8 cellular contexts compared by ENCODE assay signal in the genomic region with DNA sequence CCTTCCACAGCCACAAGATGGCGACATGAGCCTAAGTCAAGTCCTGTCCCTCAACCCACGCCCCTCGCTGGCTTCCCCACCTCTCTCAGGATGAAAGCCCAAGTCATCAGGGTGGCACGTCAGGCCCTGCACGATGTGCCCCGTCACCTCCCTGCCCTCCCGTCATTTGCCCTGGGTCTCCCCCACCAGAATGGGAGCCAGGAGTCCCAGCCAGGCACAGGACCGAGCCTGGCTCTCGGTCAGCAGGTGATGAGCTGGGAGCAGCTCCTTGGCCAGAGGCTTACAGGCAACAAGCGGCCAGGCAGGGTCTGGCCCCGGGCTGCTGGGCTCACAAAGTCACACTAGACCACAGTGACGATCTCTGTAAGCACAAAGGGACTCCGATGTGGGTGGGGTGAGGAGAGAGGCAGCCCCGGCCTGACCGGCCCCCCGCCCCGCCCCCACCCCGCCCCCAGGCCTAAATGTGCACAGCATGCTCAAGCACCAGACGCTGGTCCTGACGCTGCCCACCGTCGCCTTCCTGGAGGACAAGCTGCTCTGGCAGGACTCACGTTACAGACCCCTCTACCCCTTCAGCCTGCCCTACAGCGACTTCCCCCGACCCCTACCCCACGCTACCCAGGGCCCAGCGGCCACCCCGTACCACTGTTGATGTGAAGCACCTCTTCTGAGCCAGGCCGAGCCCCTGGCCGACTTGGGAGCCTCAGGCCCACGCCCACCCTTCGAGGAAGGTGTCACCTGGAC. TPM values are rescaled to one million over a fixed set of nuclear protein-coding genes. Genes with fewer than 3 reads are reported as not detected.
DNase-seq lines count a peak whose midpoint lies in the region; ATAC-seq and TF ChIP-seq lines count a peak whose summit lies in the region.

No MANE protein-coding gene starts in this region.

- H3K27me3 Mint-ChIP-seq in activated T-helper 17 cell treated with anti-CD3 and anti-CD28 coated beads, Interleukin-2, amount 50 U/mL, for 72 hours = no peaks in the 10 kb centered on the region

- H2AFZ ChIP-seq in osteoblast (ENCODE audit: low read length) = no peak overlapping the region

- peak overlapping the region; percentile 94 for H3K27ac Mint-ChIP-seq in activated T-helper 17 cell treated with anti-CD3 and anti-CD28 coated beads, Interleukin-2, amount 50 U/mL, for 72 hours

- no peak for TF ChIP-seq POLR2A in testis (IDR thresholded peaks at IDR 0.05)

- no peak overlapping the region for H3K4me2 ChIP-seq in osteoblast (ENCODE audit: insufficient read depth, low read length)

- peaks cover 57% of the 10 kb centered on the region for H3K36me3 Mint-ChIP-seq in activated T-helper 17 cell treated with anti-CD3 and anti-CD28 coated beads, Interleukin-2, amount 50 U/mL, for 72 hours (ENCODE audit: low read depth)

- intact Hi-C loops in testis (cut with DNase I; ENCODE audit: low total_unique reads) = loop anchor here (5.0 kb wide), 1 partner anchor 133 kb away; no protein-coding TSS in a partner anchor

- H3K4me3 ChIP-seq in LNCaP clone FGC (ENCODE audit: low read depth, low read length) = no peak overlapping the region
- H3K4me3 ChIP-seq in osteoblast (ENCODE audit: insufficient read depth, low read length) = no peak overlapping the region
- H3K4me3 ChIP-seq in testis = no peak overlapping the region

- 67 to 76% methylated on average over 17 to 30 of the region's 32 CpGs for WGBS in testis, 2 donors

- DNase-seq in DMS114 treated with DMSO at 0.1 percent for 48 hours (lab: John Stamatoyannopoulos, UW; ENCODE audit: unreplicated experiment) (peak; percentile 67), LNCaP clone FGC (ENCODE audit: low read depth) (peak; percentile 63), SHP77 (lab: John Stamatoyannopoulos, UW) (peak; percentile 81 to 83), foreskin melanocyte (peak; percentile 53), osteoblast (ENCODE audit: insufficient read length, low spot score, missing footprints) (peak; percentile 88), testis (peak; percentile 93), 8988T (no peak)

- peak; percentile 80 for ATAC-seq in activated T-helper 17 cell treated with anti-CD3 and anti-CD28 coated beads, Interleukin-2, amount 50 U/mL, for 72 hours (replicated peaks)

- TF ChIP-seq CTCF in LNCaP clone FGC (IDR thresholded peaks at IDR 0.05; ENCODE audit: control insufficient read depth, extremely low read depth, insufficient read depth) (peak; percentile 71), osteoblast (IDR thresholded peaks at IDR 0.05; ENCODE audit: extremely low read depth, low read depth, low read length) (peak; percentile 76), testis (IDR thresholded peaks at IDR 0.05) (peak in 2 of 3 experiments; percentile 34 to 61)

- no peaks in the 10 kb centered on the region for H4K20me1 ChIP-seq in osteoblast (ENCODE audit: insufficient read depth, low read length)

- no peaks in the 10 kb centered on the region for H3K9me3 ChIP-seq in osteoblast (ENCODE audit: low read depth, low read length)
- no peaks in the 10 kb centered on the region for H3K9me3 ChIP-seq in testis

- H3K4me1 Mint-ChIP-seq in activated T-helper 17 cell treated with anti-CD3 and anti-CD28 coated beads, Interleukin-2, amount 50 U/mL, for 72 hours = peaks cover 5% of the 10 kb centered on the region

- peak overlapping the region; percentile 84 for H3K4me3 Mint-ChIP-seq in activated T-helper 17 cell treated with anti-CD3 and anti-CD28 coated beads, Interleukin-2, amount 50 U/mL, for 72 hours

- H3K36me3 ChIP-seq in osteoblast (ENCODE audit: insufficient read depth, low read length) (peaks cover 33% of the 10 kb centered on the region), testis (ENCODE audit: low read depth, missing control alignments) (no peaks in the 10 kb centered on the region)

- H3K27me3 ChIP-seq in osteoblast (ENCODE audit: insufficient read depth, low read length) = no peaks in the 10 kb centered on the region
- no peaks in the 10 kb centered on the region for H3K27me3 ChIP-seq in testis

- H3K27ac ChIP-seq in osteoblast (ENCODE audit: low read depth, low read length) = no peak overlapping the region
- no peak overlapping the region for H3K27ac ChIP-seq in testis

- H3K9me3 Mint-ChIP-seq in activated T-helper 17 cell treated with anti-CD3 and anti-CD28 coated beads, Interleukin-2, amount 50 U/mL, for 72 hours = no peaks in the 10 kb centered on the region

- peaks cover 2% of the 10 kb centered on the region for H3K79me2 ChIP-seq in osteoblast (ENCODE audit: insufficient read depth, low read length)

- no peaks in the 10 kb centered on the region for H3K4me1 ChIP-seq in osteoblast (ENCODE audit: insufficient read depth, low read length)
- no peaks in the 10 kb centered on the region for H3K4me1 ChIP-seq in testis

RNA-seq across cellular contexts. Expression of a gene that starts 7.3 kb away (rescaled TPM):
- 100 to 1,000 TPM in 1 of 2 donors, 10 to 100 TPM in 1; 61.1 to 142 TPM for total RNA-seq in activated T-helper 17 cell treated with anti-CD3 and anti-CD28 coated beads, Interleukin-2, amount 50 U/mL, for 72 hours
- 37.1 and 37.3 TPM in 2 replicates for total RNA-seq in osteoblast
- total RNA-seq in testis = 10 to 100 TPM; 63.5 to 91.8 TPM
- polyA plus RNA-seq in testis (ENCODE audit: insufficient read depth, low read depth, low replicate concordance) = 53.3 TPM

RNA-seq across cellular contexts. Expression of a gene that starts 11.6 kb away (rescaled TPM):
- 10 to 100 TPM; 47.8 to 88.5 TPM for total RNA-seq in activated T-helper 17 cell treated with anti-CD3 and anti-CD28 coated beads, Interleukin-2, amount 50 U/mL, for 72 hours
- total RNA-seq in osteoblast (25.6 and 35.5 TPM in 2 replicates), testis (10 to 100 TPM; 10.1 to 18.0 TPM)
- polyA plus RNA-seq in testis (ENCODE audit: insufficient read depth, low read depth, low replicate concordance) = 14.3 TPM

RNA-seq across cellular contexts. Expression of a gene that starts 27.4 kb away (rescaled TPM):
- 1 to 10 TPM in 1 of 2 donors, under 1 TPM in 1; 0.78 to 2.2 TPM for total RNA-seq in activated T-helper 17 cell treated with anti-CD3 and anti-CD28 coated beads, Interleukin-2, amount 50 U/mL, for 72 hours
- total RNA-seq in osteoblast (under 0.01 and 0.29 TPM in 2 replicates), testis (under 1 TPM; 0.25 to 0.47 TPM)
- polyA plus RNA-seq in testis (ENCODE audit: insufficient read depth, low read depth, low replicate concordance) = 0.28 TPM

RNA-seq across cellular contexts. Expression of a gene that starts 28.2 kb away (rescaled TPM):
- 10 to 100 TPM in 1 of 2 donors, 1 to 10 TPM in 1; 7.9 to 17.1 TPM for total RNA-seq in activated T-helper 17 cell treated with anti-CD3 and anti-CD28 coated beads, Interleukin-2, amount 50 U/mL, for 72 hours
- total RNA-seq in osteoblast (9.4 and 14.1 TPM in 2 replicates), testis (10 to 100 TPM in 1 of 2 donors, 1 to 10 TPM in 1; 8.7 to 13.7 TPM)
- 11.9 TPM for polyA plus RNA-seq in testis (ENCODE audit: insufficient read depth, low read depth, low replicate concordance)

RNA-seq across cellular contexts. Expression of a gene that starts 30.4 kb away (rescaled TPM):
- 1 to 10 TPM in 1 of 2 donors, under 1 TPM in 1; 0.71 to 8.6 TPM for total RNA-seq in activated T-helper 17 cell treated with anti-CD3 and anti-CD28 coated beads, Interleukin-2, amount 50 U/mL, for 72 hours
- under 0.01 TPM in 1 of 2 replicates, not detected in the other for total RNA-seq in osteoblast
- total RNA-seq in testis = 1 to 10 TPM; 4.3 to 7.6 TPM
- polyA plus RNA-seq in testis (ENCODE audit: insufficient read depth, low read depth, low replicate concordance) = 5.4 TPM
